ENCODE assay signal across 10 cellular contexts in the genomic region with DNA sequence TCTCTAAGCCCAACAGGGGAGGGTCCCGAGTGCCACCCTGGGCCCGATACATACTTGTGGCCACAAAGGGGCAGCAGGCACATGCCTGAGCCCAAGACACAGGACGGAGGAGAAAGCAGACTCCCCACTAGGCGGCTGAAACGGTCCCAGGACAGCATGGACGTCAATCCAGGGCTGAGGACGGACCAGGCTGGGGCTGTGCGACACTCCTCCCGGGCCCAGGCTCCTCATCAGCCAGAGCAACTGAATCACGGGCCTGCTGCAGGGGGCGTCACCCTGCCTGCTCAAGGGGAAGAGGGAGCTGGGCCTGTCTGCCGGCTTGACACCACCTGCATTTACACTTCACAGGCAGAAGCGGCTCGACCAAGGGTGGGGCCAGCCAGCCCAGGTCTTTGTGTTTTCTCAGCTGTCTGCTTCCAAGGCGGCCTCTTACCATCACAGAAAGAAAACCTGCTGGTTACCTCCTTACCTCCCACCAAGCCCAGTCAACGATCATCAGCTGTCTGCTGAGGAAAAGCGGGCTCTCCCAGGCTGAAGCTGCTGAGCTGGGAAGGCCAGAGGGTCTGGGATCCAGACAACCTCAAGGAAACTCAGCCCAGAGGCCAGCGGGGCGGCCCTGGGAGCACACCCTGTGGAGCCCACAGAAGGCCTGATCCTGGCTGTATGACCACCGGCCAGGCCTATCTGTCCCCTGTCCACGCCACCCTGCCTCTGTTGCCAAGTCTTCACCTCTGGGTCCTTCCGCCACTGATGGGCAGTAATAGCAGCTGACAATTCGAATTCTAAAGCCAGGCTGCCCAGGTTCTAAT. TPM values are rescaled to one million over a fixed set of nuclear protein-coding genes. Genes with fewer than 3 reads are reported as not detected.
DNase-seq lines count a peak whose midpoint lies in the region; ATAC-seq, FAIRE-seq and TF ChIP-seq lines count a peak whose summit lies in the region.
"Had no signal": no experiment of that assay in that cellular context is flagged by ENCODE, and none has a peak within 500 bp of the region (broad histone marks: within the 10 kb centered on the region; RNA-seq: fewer than 3 reads in every experiment).

No MANE protein-coding gene starts in this region.

- intact Hi-C loops in HepG2 (cut with micrococcal nuclease; ENCODE audit: unreplicated experiment) (no loop called here), vagina (cut with DNase I) (no loop called here)

- no peak overlapping the region for H3K4me3 Mint-ChIP-seq in astrocyte (ENCODE audit: unreplicated experiment)

- no peak for FAIRE-seq in astrocyte (lab: Jason Lieb, UNC)
- peak; percentile 68 for FAIRE-seq in HepG2 (lab: Jason Lieb, UNC)
- no peak for FAIRE-seq in GM12891 (lab: Jason Lieb, UNC)

- H3K27me3 Mint-ChIP-seq in astrocyte (ENCODE audit: low read depth, unreplicated experiment), result no peaks in the 10 kb centered on the region

- no peaks in the 10 kb centered on the region for H3K9me3 Mint-ChIP-seq in astrocyte (ENCODE audit: unreplicated experiment)

- H3K4me3 ChIP-seq in BE2C (ENCODE audit: low read depth, low read length), result no peak overlapping the region
- no peak overlapping the region for H3K4me3 ChIP-seq in HUES64 (ENCODE audit: low read length)
- no peak overlapping the region for H3K4me3 ChIP-seq in astrocyte (ENCODE audit: insufficient read depth, low read depth, low read length)
- no peak overlapping the region for H3K4me3 ChIP-seq in HepG2 (replicated peaks in 1 of 3; ENCODE audit: insufficient read depth in 1 of 3, low read depth in 2 of 3, low read length in 3 of 3)
- no peak overlapping the region for H3K4me3 ChIP-seq in vagina

- TF ChIP-seq EP300 in HepG2 (IDR thresholded peaks at IDR 0.05; ENCODE audit: low read depth in 2 of 2, low read length in 2 of 2) (no peak), HepG2 (CRISPR knock-in tag; IDR thresholded peaks at IDR 0.05; ENCODE audit: borderline replicate concordance) (no peak)

- H3K9me3 ChIP-seq in BE2C, result no peaks in the 10 kb centered on the region
- H3K9me3 ChIP-seq in HUES64 (ENCODE audit: insufficient read depth, low read depth, low read length), result no peaks in the 10 kb centered on the region
- no peaks in the 10 kb centered on the region for H3K9me3 ChIP-seq in astrocyte (ENCODE audit: insufficient read depth, low read depth, low read length)
- no peaks in the 10 kb centered on the region for H3K9me3 ChIP-seq in HepG2 (ENCODE audit: low read length)
- H3K9me3 ChIP-seq in vagina, result no peaks in the 10 kb centered on the region

- H3K36me3 Mint-ChIP-seq in astrocyte (ENCODE audit: low read depth, unreplicated experiment), result peaks cover 10% of the 10 kb centered on the region

- CTCF ChIA-PET in HepG2 (lab: Yijun Ruan, JAX; ENCODE audit: low intra/inter-chr PET ratio, low total read pairs), result interaction anchor here (0.7 to 1.1 kb wide), 3 partner anchors 83 to 124 kb away, joined by 3 to 4 read pairs (median 3); no protein-coding TSS in a partner anchor

- H3K27ac ChIP-seq in HUES64 (ENCODE audit: low read depth, low read length) (peak overlapping the region; percentile 39; the same call in 1 of the 2 replicates), astrocyte (ENCODE audit: low read depth, low read length) (no peak overlapping the region), HepG2 (ENCODE audit: extremely low read length, insufficient read depth, low read length) (no peak overlapping the region), vagina (no peak overlapping the region)

- H4K20me1 ChIP-seq in astrocyte (ENCODE audit: insufficient read depth, low read length) (peaks cover 59% of the 10 kb centered on the region), HepG2 (ENCODE audit: insufficient read depth, low read length) (no peaks in the 10 kb centered on the region)

- TF ChIP-seq POLR2A in HepG2 (IDR thresholded peaks at IDR 0.05; ENCODE audit: insufficient read depth in 1 of 2, low read depth in 2 of 2, low read length in 2 of 2), result no peak
- no peak for TF ChIP-seq POLR2A in vagina (IDR thresholded peaks at IDR 0.05)
- TF ChIP-seq POLR2A in GM12891 (IDR thresholded peaks at IDR 0.05; ENCODE audit: low read depth, low read length), result no peak

- DNase-seq in BE2C (peak; percentile 64), astrocyte (ENCODE audit: low read depth) (no peak), HepG2 (ENCODE audit: low spot score) (peak; percentile 52), vagina (ENCODE audit: extremely low spot score in 2 of 2) (no peak), KBM-7 (no peak), GM12891 (ENCODE audit: insufficient read length, low spot score) (no peak)
- DNase-seq: activated T-cell treated with anti-CD3 and anti-CD28 coated beads for 4 hours, DMS 273 treated with DMSO at 0.1 percent for 48 hours had no signal

- no peak overlapping the region for H3K9ac ChIP-seq in HUES64 (ENCODE audit: low read depth, low read length)
- no peak overlapping the region for H3K9ac ChIP-seq in astrocyte (ENCODE audit: low read length)
- no peak overlapping the region for H3K9ac ChIP-seq in HepG2 (ENCODE audit: insufficient read depth, low read depth, low read length)

- peak; percentile 88 for ATAC-seq in HepG2
- ATAC-seq in HG02759 (IDR thresholded peaks at IDR 0.05; ENCODE audit: unreplicated experiment), result no peak

- POLR2A ChIA-PET in HepG2 (lab: Yijun Ruan, JAX), result no interaction called here

- H3K79me2 ChIP-seq in astrocyte (ENCODE audit: insufficient read depth, low read length) (peaks cover 8% of the 10 kb centered on the region), HepG2 (ENCODE audit: insufficient read depth, low read length) (no peaks in the 10 kb centered on the region)

- peaks cover 22% of the 10 kb centered on the region for H3K4me1 Mint-ChIP-seq in astrocyte (ENCODE audit: low read depth, unreplicated experiment)

- H3K4me1 ChIP-seq in BE2C, result no peaks in the 10 kb centered on the region
- peaks cover 21% of the 10 kb centered on the region for H3K4me1 ChIP-seq in HUES64 (ENCODE audit: insufficient read depth, low read length)
- H3K4me1 ChIP-seq in astrocyte (ENCODE audit: insufficient read depth, low read length), result peaks cover 12% of the 10 kb centered on the region
- peaks cover 15% of the 10 kb centered on the region for H3K4me1 ChIP-seq in HepG2 (ENCODE audit: insufficient read depth, low read length)
- H3K4me1 ChIP-seq in vagina, result no peaks in the 10 kb centered on the region

- H3K36me3 ChIP-seq in BE2C (no peaks in the 10 kb centered on the region; the same call in 1 of the 2 replicates), HUES64 (ENCODE audit: insufficient read depth, low read length) (no peaks in the 10 kb centered on the region), astrocyte (ENCODE audit: insufficient read depth, low read length) (peaks cover 13% of the 10 kb centered on the region), HepG2 (replicated peaks in 1 of 2; ENCODE audit: control insufficient read depth in 1 of 2, insufficient read depth in 2 of 2, low read length in 2 of 2) (peaks cover 24 to 26% of the 10 kb centered on the region in 2 experiments), vagina (peaks cover 0 to 13% of the 10 kb centered on the region in 2 donors)

- no peak overlapping the region for H3K4me2 ChIP-seq in astrocyte (ENCODE audit: low read length)
- H3K4me2 ChIP-seq in HepG2 (ENCODE audit: low read depth, low read length), result no peak overlapping the region

- H3K27me3 ChIP-seq in BE2C, result no peaks in the 10 kb centered on the region
- H3K27me3 ChIP-seq in HUES64 (ENCODE audit: insufficient read depth, low read length), result no peaks in the 10 kb centered on the region
- H3K27me3 ChIP-seq in astrocyte (ENCODE audit: insufficient read depth, low read length), result no peaks in the 10 kb centered on the region
- H3K27me3 ChIP-seq in HepG2 (ENCODE audit: control insufficient read depth in 1 of 2, insufficient read depth in 2 of 2, low read length in 2 of 2), result no peaks in the 10 kb centered on the region
- no peaks in the 10 kb centered on the region for H3K27me3 ChIP-seq in vagina

- H2AFZ ChIP-seq in astrocyte (ENCODE audit: low read depth, low read length), result no peak overlapping the region
- no peak overlapping the region for H2AFZ ChIP-seq in HepG2 (ENCODE audit: low read length)

- peak overlapping the region; percentile 7 for H3K27ac Mint-ChIP-seq in astrocyte (ENCODE audit: unreplicated experiment)

- TF ChIP-seq RAD21 in HepG2 (CRISPR knock-in tag; IDR thresholded peaks at IDR 0.05), result peak; percentile 87

- in situ Hi-C loops in HepG2 (cut with HindIII; ENCODE audit: extremely low pct_ligation_motif_present, low pct_unique_long_range_greater_than_20kb) (no loop called here), KBM-7 (cut with MboI; ENCODE audit: low pct_unique_long_range_greater_than_20kb, low sequenced_read_pairs) (no loop called here)

- TF ChIP-seq CTCF in BE2C (IDR thresholded peaks at IDR 0.05; ENCODE audit: low read depth, low read length) (peak; percentile 58), astrocyte (IDR thresholded peaks at IDR 0.05; ENCODE audit: insufficient read depth, low read depth, low read length) (peak; percentile 28), HepG2 (CRISPR knock-in tag; IDR thresholded peaks at IDR 0.05) (peak; percentile 63), vagina (IDR thresholded peaks at IDR 0.05) (no peak)

- BruUV-seq in HepG2 (replicated peaks; lab: Mats Ljungman, UMichigan), result no TSS peak

- 10% methylated on average over 23 of the region's 23 CpGs for WGBS in HUES64
- WGBS in HepG2 (ENCODE audit: low lambda C conversion rate), result 85% methylated on average over 22 of the region's 23 CpGs

RNA-seq across cellular contexts. Expression of gene KIFC3, which starts 26.4 kb away (rescaled TPM):
- 36.8 TPM for polyA plus RNA-seq in BE2C (2012; ENCODE audit: insufficient read depth, insufficient read length, low read depth)
- 6.2 TPM for polyA plus RNA-seq in HUES64 (2013, experiment 1 of 2)
- polyA plus RNA-seq in HUES64 (2013, experiment 2 of 2), result 5.8 TPM
- 80.4 and 96.9 TPM in 2 replicates for total RNA-seq in astrocyte
- 30.0 and 45.3 TPM in 2 replicates for total RNA-seq in HepG2 (2016; rRNA removed; fragmentation: Illumina TruSeq; extraction: Trizol)
- 11.2 and 13.3 TPM in 2 replicates for total RNA-seq in HepG2 (2016; cell fraction: cytosol; rRNA removed; fragmentation: Illumina TruSeq; extraction: Trizol; ENCODE audit: low read depth)
- total RNA-seq in HepG2 (2016; cell fraction: insoluble cytoplasmic fraction; rRNA removed; fragmentation: Illumina TruSeq; extraction: Trizol), result 26.2 and 45.1 TPM in 2 replicates
- 23.6 and 24.3 TPM in 2 replicates for total RNA-seq in HepG2 (2016; cell fraction: membrane; rRNA removed; fragmentation: Illumina TruSeq; extraction: Trizol)
- total RNA-seq in HepG2 (2016; cell fraction: nucleus; rRNA removed; fragmentation: Illumina TruSeq; extraction: Trizol), result 39.1 and 45.8 TPM in 2 replicates
- 42.1 and 70.6 TPM in 2 replicates for polyA plus RNA-seq in HepG2 (2011; rRNA removed)
- polyA plus RNA-seq in HepG2 (2011; cell fraction: cytosol; rRNA removed), result 43.4 and 59.0 TPM in 2 replicates
- polyA plus RNA-seq in HepG2 (2011; cell fraction: nucleus; rRNA removed), result 225 and 236 TPM in 2 replicates
- 21.3 and 43.4 TPM in 2 replicates for polyA plus RNA-seq in HepG2 (2012)
- 14.4 and 14.6 TPM in 2 replicates for polyA plus RNA-seq in HepG2 (2016; cell fraction: cytosol; fragmentation: Illumina TruSeq; extraction: Trizol; ENCODE audit: low read depth)
- polyA plus RNA-seq in HepG2 (2016; cell fraction: insoluble cytoplasmic fraction; fragmentation: Illumina TruSeq; extraction: Trizol; ENCODE audit: low read depth), result 20.2 and 24.5 TPM in 2 replicates
- 13.8 and 19.9 TPM in 2 replicates for polyA plus RNA-seq in HepG2 (2016; cell fraction: membrane; fragmentation: Illumina TruSeq; extraction: Trizol; ENCODE audit: low read depth)
- 79.4 and 80.8 TPM in 2 replicates for polyA plus RNA-seq in HepG2 (2016; cell fraction: nucleus; fragmentation: Illumina TruSeq; extraction: Trizol; ENCODE audit: insufficient read depth, low read depth)
- 132 and 141 TPM in 2 replicates for polyA minus RNA-seq in HepG2 (2011; rRNA and poly(A)+ RNA removed; ENCODE audit: low replicate concordance)
- polyA minus RNA-seq in HepG2 (2011; cell fraction: cytosol; rRNA and poly(A)+ RNA removed), result 31.9 and 33.7 TPM in 2 replicates
- 94.9 and 117 TPM in 2 replicates for polyA minus RNA-seq in HepG2 (2011; cell fraction: nucleus; rRNA and poly(A)+ RNA removed)
- 36.8 TPM for total RNA-seq in vagina
- 1.3 TPM for polyA plus RNA-seq in GM12891 (2012; ENCODE audit: low read depth, missing spikeins)

RNA-seq across cellular contexts. Expression of gene KATNB1, which starts 40.3 kb away (rescaled TPM):
- 99.0 TPM for polyA plus RNA-seq in BE2C (2012; ENCODE audit: insufficient read depth, insufficient read length, low read depth)
- polyA plus RNA-seq in HUES64 (2013, experiment 1 of 2), result 28.1 TPM
- polyA plus RNA-seq in HUES64 (2013, experiment 2 of 2), result 29.4 TPM
- total RNA-seq in astrocyte, result 21.1 and 28.6 TPM in 2 replicates
- total RNA-seq in HepG2 (2016; rRNA removed; fragmentation: Illumina TruSeq; extraction: Trizol), result 25.2 and 31.5 TPM in 2 replicates
- total RNA-seq in HepG2 (2016; cell fraction: cytosol; rRNA removed; fragmentation: Illumina TruSeq; extraction: Trizol; ENCODE audit: low read depth), result 14.2 and 18.3 TPM in 2 replicates
- total RNA-seq in HepG2 (2016; cell fraction: insoluble cytoplasmic fraction; rRNA removed; fragmentation: Illumina TruSeq; extraction: Trizol), result 21.2 and 33.1 TPM in 2 replicates
- total RNA-seq in HepG2 (2016; cell fraction: membrane; rRNA removed; fragmentation: Illumina TruSeq; extraction: Trizol), result 34.3 and 42.2 TPM in 2 replicates
- total RNA-seq in HepG2 (2016; cell fraction: nucleus; rRNA removed; fragmentation: Illumina TruSeq; extraction: Trizol), result 21.9 and 25.7 TPM in 2 replicates
- polyA plus RNA-seq in HepG2 (2011; rRNA removed), result 39.8 and 43.5 TPM in 2 replicates
- 17.4 and 27.7 TPM in 2 replicates for polyA plus RNA-seq in HepG2 (2011; cell fraction: cytosol; rRNA removed)
- polyA plus RNA-seq in HepG2 (2011; cell fraction: nucleus; rRNA removed), result 122 and 146 TPM in 2 replicates
- polyA plus RNA-seq in HepG2 (2012), result 16.2 and 20.9 TPM in 2 replicates
- polyA plus RNA-seq in HepG2 (2016; cell fraction: cytosol; fragmentation: Illumina TruSeq; extraction: Trizol; ENCODE audit: low read depth), result 15.0 and 20.0 TPM in 2 replicates
- 22.6 and 30.3 TPM in 2 replicates for polyA plus RNA-seq in HepG2 (2016; cell fraction: insoluble cytoplasmic fraction; fragmentation: Illumina TruSeq; extraction: Trizol; ENCODE audit: low read depth)
- 30.4 and 34.5 TPM in 2 replicates for polyA plus RNA-seq in HepG2 (2016; cell fraction: membrane; fragmentation: Illumina TruSeq; extraction: Trizol; ENCODE audit: low read depth)
- 49.3 and 53.8 TPM in 2 replicates for polyA plus RNA-seq in HepG2 (2016; cell fraction: nucleus; fragmentation: Illumina TruSeq; extraction: Trizol; ENCODE audit: insufficient read depth, low read depth)
- 29.8 and 60.0 TPM in 2 replicates for polyA minus RNA-seq in HepG2 (2011; rRNA and poly(A)+ RNA removed; ENCODE audit: low replicate concordance)
- polyA minus RNA-seq in HepG2 (2011; cell fraction: cytosol; rRNA and poly(A)+ RNA removed), result 13.6 and 19.1 TPM in 2 replicates
- polyA minus RNA-seq in HepG2 (2011; cell fraction: nucleus; rRNA and poly(A)+ RNA removed), result 27.9 and 30.3 TPM in 2 replicates
- 23.6 TPM for total RNA-seq in vagina
- 17.3 TPM for polyA plus RNA-seq in GM12891 (2012; ENCODE audit: low read depth, missing spikeins)

Comparison
In these comparisons a context has a peak if more than half of its experiments do, and no peak if none do; other contexts are left out.
1. DNase-seq: peak in BE2C (single experiment) and HepG2 (single experiment); none in astrocyte (single experiment), vagina (0 of 2), KBM-7 (single experiment) and GM12891 (single experiment).
2. CTCF ChIP-seq: peak in BE2C (single experiment), astrocyte (single experiment) and HepG2 (single experiment); none in vagina (0 of 3).